In genomic region chr7:77152232-77152631, GRCh38 we compare ENCODE assay signal across 1 cellular context. TPM values are rescaled to one million over a fixed set of nuclear protein-coding genes. Genes with fewer than 3 reads are reported as not detected.
"Had no signal": no experiment of that assay in that cellular context is flagged by ENCODE, and none has a peak within 500 bp of the region (broad histone marks: within the 10 kb centered on the region; RNA-seq: fewer than 3 reads in every experiment).

No MANE protein-coding gene starts in this region.

RNA-seq across cellular contexts. Expression of gene FGL2, which starts 47.4 kb away (rescaled TPM):
- total RNA-seq: WTC11 had no signal
